11 cellular contexts compared by ENCODE assay signal in the genomic region with DNA sequence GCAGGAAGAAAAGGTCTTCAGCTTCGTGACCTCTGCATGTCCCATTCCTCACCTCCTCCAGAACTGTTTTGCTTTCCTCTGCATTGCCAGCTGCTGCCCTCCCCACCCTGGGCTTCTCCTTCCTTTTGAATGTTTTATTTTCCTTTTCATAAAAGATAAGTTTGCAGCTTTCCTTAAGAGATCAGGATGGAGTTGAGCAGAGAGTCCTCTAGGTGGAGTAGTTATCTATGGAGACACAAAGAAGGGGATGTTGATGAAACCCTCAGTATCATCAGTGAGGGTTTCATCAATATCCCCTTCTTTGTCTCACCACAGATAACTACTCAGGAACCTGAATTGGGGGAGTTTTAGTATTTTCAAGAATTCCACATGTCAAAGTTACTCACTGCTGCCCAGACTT. TPM values are rescaled to one million over a fixed set of nuclear protein-coding genes. Genes with fewer than 3 reads are reported as not detected.
DNase-seq lines count a peak whose midpoint lies in the region; TF ChIP-seq lines count a peak whose summit lies in the region.
"Had no signal": no experiment of that assay in that cellular context is flagged by ENCODE, and none has a peak within 500 bp of the region (broad histone marks: within the 10 kb centered on the region; RNA-seq: fewer than 3 reads in every experiment).

No MANE protein-coding gene starts in this region.

- H3K9me3 Mint-ChIP-seq in activated naive CD4-positive, alpha-beta T cell treated with anti-CD3 and anti-CD28 coated beads, Interleukin-2, amount 10 ng/mL, durations not matched to agents 7 days and 5 days, result no peaks in the 10 kb centered on the region
- H3K9me3 Mint-ChIP-seq: activated naive CD8-positive, alpha-beta T cell treated with anti-CD3 and anti-CD28 coated beads, Interleukin-2, amount 50 U/mL, for 24 hours had no signal

- TF ChIP-seq CTCF in epithelial cell of proximal tubule (conservative IDR thresholded peaks at IDR 0.05; ENCODE audit: low read depth, low read length), result peak; percentile 64
- TF ChIP-seq CTCF in retinal pigment epithelial cell (conservative IDR thresholded peaks at IDR 0.05; ENCODE audit: low read depth, low read length), result peak; percentile 65
- TF ChIP-seq CTCF in coronary artery (IDR thresholded peaks at IDR 0.05), result no peak

- H3K4me1 Mint-ChIP-seq in activated naive CD4-positive, alpha-beta T cell treated with anti-CD3 and anti-CD28 coated beads, Interleukin-2, amount 10 ng/mL, durations not matched to agents 7 days and 5 days, result no peaks in the 10 kb centered on the region
- H3K4me1 Mint-ChIP-seq: activated naive CD8-positive, alpha-beta T cell treated with anti-CD3 and anti-CD28 coated beads, Interleukin-2, amount 50 U/mL, for 24 hours had no signal

- CTCF ChIA-PET in activated naive CD4-positive, alpha-beta T cell treated with anti-CD3 and anti-CD28 coated beads, Interleukin-2, amount 10 ng/mL, durations not matched to agents 7 days and 5 days (lab: Charles Lee), result no interaction called here

- no peak overlapping the region for H3K4me3 Mint-ChIP-seq in activated naive CD4-positive, alpha-beta T cell treated with anti-CD3 and anti-CD28 coated beads, Interleukin-2, amount 10 ng/mL, durations not matched to agents 7 days and 5 days
- H3K4me3 Mint-ChIP-seq: activated naive CD8-positive, alpha-beta T cell treated with anti-CD3 and anti-CD28 coated beads, Interleukin-2, amount 50 U/mL, for 24 hours had no signal

- no peak overlapping the region for H3K27ac ChIP-seq in coronary artery
- H3K27ac ChIP-seq: sigmoid colon had no signal

- H3K27me3 Mint-ChIP-seq in activated naive CD4-positive, alpha-beta T cell treated with anti-CD3 and anti-CD28 coated beads, Interleukin-2, amount 10 ng/mL, durations not matched to agents 7 days and 5 days, result peaks cover 7% of the 10 kb centered on the region

- no peak overlapping the region for H3K4me3 ChIP-seq in epithelial cell of proximal tubule (ENCODE audit: low read depth, low read length)
- H3K4me3 ChIP-seq in retinal pigment epithelial cell (ENCODE audit: low read length), result no peak overlapping the region
- no peak overlapping the region for H3K4me3 ChIP-seq in coronary artery
- H3K4me3 ChIP-seq: sigmoid colon had no signal

- H3K27ac Mint-ChIP-seq in activated naive CD4-positive, alpha-beta T cell treated with anti-CD3 and anti-CD28 coated beads, Interleukin-2, amount 10 ng/mL, durations not matched to agents 7 days and 5 days, result no peak overlapping the region
- H3K27ac Mint-ChIP-seq: activated naive CD8-positive, alpha-beta T cell treated with anti-CD3 and anti-CD28 coated beads, Interleukin-2, amount 50 U/mL, for 24 hours had no signal

- H3K36me3 Mint-ChIP-seq in activated naive CD4-positive, alpha-beta T cell treated with anti-CD3 and anti-CD28 coated beads, Interleukin-2, amount 10 ng/mL, durations not matched to agents 7 days and 5 days, result no peaks in the 10 kb centered on the region

- DNase-seq in SIG-M5 treated with dmso at 0.1 percent for 504 hours (lab: John Stamatoyannopoulos, UW; ENCODE audit: unreplicated experiment), result peak; percentile 59
- no peak for DNase-seq in SIG-M5 (lab: John Stamatoyannopoulos, UW)
- peak; percentile 21 for DNase-seq in NCI-H460 (ENCODE audit: extremely low read depth, low read depth)
- no peak for DNase-seq in epithelial cell of proximal tubule (ENCODE audit: low read depth)
- DNase-seq in retinal pigment epithelial cell (ENCODE audit: low read depth), result no peak
- no peak for DNase-seq in coronary artery (ENCODE audit: low spot score)
- no peak for DNase-seq in NCI-H2107 (lab: John Stamatoyannopoulos, UW)
- no peak for DNase-seq in activated naive CD4-positive, alpha-beta T cell treated with anti-CD3 and anti-CD28 coated beads, Interleukin-2, amount 10 ng/mL, durations not matched to agents 7 days and 5 days
- DNase-seq: activated naive CD8-positive, alpha-beta T cell treated with anti-CD3 and anti-CD28 coated beads, Interleukin-2, amount 50 U/mL, for 24 hours; NCI-H1417; sigmoid colon had no signal

RNA-seq across cellular contexts. Expression of a gene that starts 19.0 kb away (rescaled TPM):
- 47.9 and 57.7 TPM in 2 replicates for total RNA-seq in NCI-H460 (2014; rRNA removed; shearing (Covaris generic))
- 84.4 and 93.2 TPM in 2 replicates for polyA plus RNA-seq in NCI-H460 (2014; cell fraction: nucleus; rRNA removed)
- total RNA-seq in epithelial cell of proximal tubule, result 26.8 and 34.4 TPM in 2 replicates

Comparison
In these comparisons a context has a peak if more than half of its experiments do, and no peak if none do; other contexts are left out.
1. DNase-seq: peak in SIG-M5 treated with dmso at 0.1 percent for 504 hours (single experiment) and NCI-H460 (single experiment); none in SIG-M5 (single experiment), epithelial cell of proximal tubule (single experiment), retinal pigment epithelial cell (single experiment), coronary artery (single experiment), NCI-H2107 (single experiment) and activated naive CD4-positive, alpha-beta T cell treated with anti-CD3 and anti-CD28 coated beads, Interleukin-2, amount 10 ng/mL, durations not matched to agents 7 days and 5 days (single experiment).